27 cellular contexts compared by ENCODE assay signal in genomic region chr9:127587966-127588365, GRCh38.
"Had no signal": no experiment of that assay in that cellular context is flagged by ENCODE, and none has a peak within 500 bp of the region (broad histone marks: within the 10 kb centered on the region; RNA-seq: fewer than 3 reads in every experiment).

No MANE protein-coding gene starts in this region.

- H3K9me3 Mint-ChIP-seq: natural killer cell; nephron; neural progenitor cell; stimulated activated effector memory CD8-positive, alpha-beta T cell treated with anti-CD3 and anti-CD28 coated beads, Interleukin-12 subunit alpha, Interleukin-12 subunit beta, amount 100 ng/mL, for 72 hours; stimulated activated naive B cell treated with anti-CD40 and anti-IgM and Interleukin-4, amounts not matched to agents 10 μg/mL and 1 μg/mL and 100 μg/mL, for 72 hours; stimulated activated naive CD8-positive, alpha-beta T cell treated with anti-CD3 and anti-CD28 coated beads, Interleukin-15, Interleukin-2, amounts not matched to agents 100 ng/mL and 50 ng/mL, for 24 hours; type B pancreatic cell had no signal

- H3K36me3 ChIP-seq: neural progenitor cell, ovary, right lobe of liver, sigmoid colon, stomach, suprapubic skin, tibial artery, transverse colon, upper lobe of right lung, uterus had no signal

- H3K4me3 Mint-ChIP-seq: natural killer cell; nephron; neural progenitor cell; stimulated activated effector memory CD8-positive, alpha-beta T cell treated with anti-CD3 and anti-CD28 coated beads, Interleukin-12 subunit alpha, Interleukin-12 subunit beta, amount 100 ng/mL, for 72 hours; stimulated activated naive B cell treated with anti-CD40 and anti-IgM and Interleukin-4, amounts not matched to agents 10 μg/mL and 1 μg/mL and 100 μg/mL, for 72 hours; stimulated activated naive CD8-positive, alpha-beta T cell treated with anti-CD3 and anti-CD28 coated beads, Interleukin-15, Interleukin-2, amounts not matched to agents 100 ng/mL and 50 ng/mL, for 24 hours; type B pancreatic cell had no signal

- DNase-seq: natural killer cell; occipital lobe; ovary; psoas muscle; right cardiac atrium; right lobe of liver; sigmoid colon; stimulated activated CD4-positive, alpha-beta T cell treated with anti-CD3 and anti-CD28 coated beads, Interleukin-15, amount 100 ng/mL, for 24 hours; stimulated activated CD4-positive, alpha-beta T cell treated with anti-CD3 and anti-CD28 coated beads, Interleukin-2, amount 100 ng/mL, for 24 hours; stimulated activated CD4-positive, alpha-beta T cell treated with anti-CD3 and anti-CD28 coated beads, Interleukin-2, amount 100 ng/mL, for 48 hours; stimulated activated CD4-positive, alpha-beta T cell treated with anti-CD3 and anti-CD28 coated beads, Interleukin-4, amount 100 ng/mL, for 24 hours; stimulated activated naive B cell treated with anti-CD40 and anti-IgM and Interleukin-4, amounts not matched to agents 10 μg/mL and 1 μg/mL and 100 μg/mL, for 72 hours; stimulated activated naive CD4-positive, alpha-beta T cell treated with Interleukin-2 at 50 U/mL for 16 hours; stomach; testis; tibial artery; transverse colon; upper lobe of right lung; uterus had no signal

- H3K9ac ChIP-seq: neural progenitor cell, parathyroid adenoma had no signal

- ATAC-seq: natural killer cell; psoas muscle; right cardiac atrium; right lobe of liver; stimulated activated effector memory CD8-positive, alpha-beta T cell treated with anti-CD3 and anti-CD28 coated beads, Interleukin-12 subunit alpha, Interleukin-12 subunit beta, amount 100 ng/mL, for 72 hours; stimulated activated naive B cell treated with anti-CD40 and anti-IgM and Interleukin-4, amounts not matched to agents 10 μg/mL and 1 μg/mL and 100 μg/mL, for 72 hours; upper lobe of right lung had no signal

- H3K27me3 ChIP-seq: neural progenitor cell, ovary, right lobe of liver, sigmoid colon, stomach, suprapubic skin, testis, tibial artery, transverse colon, upper lobe of right lung, uterus had no signal

- H3K9me3 ChIP-seq: ovary, psoas muscle, right lobe of liver, sigmoid colon, stomach, suprapubic skin, testis, tibial artery, transverse colon, upper lobe of right lung, uterus had no signal

- H3K36me3 Mint-ChIP-seq: natural killer cell; neural progenitor cell; stimulated activated naive B cell treated with anti-CD40 and anti-IgM and Interleukin-4, amounts not matched to agents 10 μg/mL and 1 μg/mL and 100 μg/mL, for 72 hours; type B pancreatic cell had no signal

- H3K4me3 ChIP-seq: neural progenitor cell, ovary, psoas muscle, right lobe of liver, sigmoid colon, stomach, suprapubic skin, testis, tibial artery, transverse colon, upper lobe of right lung, uterus had no signal

- H3K4me1 ChIP-seq: neural progenitor cell, parathyroid adenoma, psoas muscle, testis, uterus had no signal

- H3K27ac ChIP-seq: neural progenitor cell, ovary, parathyroid adenoma, psoas muscle, right lobe of liver, sigmoid colon, stomach, suprapubic skin, testis, tibial artery, upper lobe of right lung, uterus had no signal

- H3K4me1 Mint-ChIP-seq: natural killer cell had no signal

- H3K27ac Mint-ChIP-seq: natural killer cell; nephron; neural progenitor cell; progenitor cell of endocrine pancreas; stimulated activated effector memory CD8-positive, alpha-beta T cell treated with anti-CD3 and anti-CD28 coated beads, Interleukin-12 subunit alpha, Interleukin-12 subunit beta, amount 100 ng/mL, for 72 hours; stimulated activated naive B cell treated with anti-CD40 and anti-IgM and Interleukin-4, amounts not matched to agents 10 μg/mL and 1 μg/mL and 100 μg/mL, for 72 hours; stimulated activated naive CD8-positive, alpha-beta T cell treated with anti-CD3 and anti-CD28 coated beads, Interleukin-15, Interleukin-2, amounts not matched to agents 100 ng/mL and 50 ng/mL, for 24 hours; type B pancreatic cell had no signal
